Comparison of ENCODE assay signal across 14 cellular contexts in genomic region chr4:182010876-182011275, GRCh38.
"Had no signal": no experiment of that assay in that cellular context is flagged by ENCODE, and none has a peak within 500 bp of the region (broad histone marks: within the 10 kb centered on the region; RNA-seq: fewer than 3 reads in every experiment).

No MANE protein-coding gene starts in this region.

- H3K27ac ChIP-seq: coronary artery, epithelial cell of prostate, foreskin keratinocyte, left lung, prostate gland, right lobe of liver, upper lobe of left lung had no signal

- H3K4me3 ChIP-seq: coronary artery, left lung, prostate gland, right lobe of liver, upper lobe of left lung had no signal

- DNase-seq: activated CD4-positive, alpha-beta T cell treated with anti-CD3 and anti-CD28 coated beads, Interleukin-2, amount 50 U/mL, for 4 hours; activated T-cell treated with anti-CD3 and anti-CD28 coated beads, Interleukin-2, amount 50 U/mL, for 1 hour; effector CD8-positive, alpha-beta T cell; foreskin keratinocyte; head of caudate nucleus; left lung; occipital lobe; right lobe of liver; stimulated activated CD4-positive, alpha-beta T cell treated with anti-CD3 and anti-CD28 coated beads, Interleukin-12 subunit alpha, Interleukin-12 subunit beta, amount 100 ng/mL, for 4 hours; stimulated activated naive CD4-positive, alpha-beta T cell treated with Interleukin-2 at 50 U/mL for 16 hours; upper lobe of left lung had no signal

- H3K4me1 ChIP-seq: foreskin keratinocyte, left lung, prostate gland, right lobe of liver, upper lobe of left lung had no signal

- H3K9me3 ChIP-seq: prostate gland, right lobe of liver, upper lobe of left lung had no signal

- H3K36me3 ChIP-seq: left lung, prostate gland, right lobe of liver, upper lobe of left lung had no signal

- H3K27me3 ChIP-seq: foreskin keratinocyte, left lung, right lobe of liver, upper lobe of left lung had no signal
